3 cellular contexts compared by ENCODE assay signal in genomic region chr12:22054155-22054554, GRCh38.
A peak's percentile ranks its signal among the peaks of the same experiment; 100 is the strongest.
TF ChIP-seq lines count a peak whose summit lies in the region.

No MANE protein-coding gene starts in this region.

TF ChIP-seq in A549, 52 proteins besides CTCF, POLR2A, EP300 and RAD21:
- TF ChIP-seq KDM1A (IDR thresholded peaks at IDR 0.05; ENCODE audit: low read depth) (no peak), MAFK (IDR thresholded peaks at IDR 0.05; ENCODE audit: partially characterized antibody) (peak; percentile 94), EHMT2 (IDR thresholded peaks at IDR 0.05; ENCODE audit: low read depth) (no peak), HOXA7 (CRISPR knock-in tag; IDR thresholded peaks at IDR 0.05) (no peak), TFCP2L1 (CRISPR knock-in tag; IDR thresholded peaks at IDR 0.05) (no peak), RFX5 (IDR thresholded peaks at IDR 0.05) (no peak)

TF ChIP-seq in GM23338, 12 proteins besides CTCF, POLR2A, EP300 and RAD21 (continues in another document):
- TF ChIP-seq ZNF462 (CRISPR knock-in tag; IDR thresholded peaks at IDR 0.05) (no peak), ZNF114 (CRISPR knock-in tag; IDR thresholded peaks at IDR 0.05) (no peak), NANOG (IDR thresholded peaks at IDR 0.05; ENCODE audit: borderline replicate concordance) (no peak), REST (IDR thresholded peaks at IDR 0.05; ENCODE audit: unreplicated experiment) (no peak), STAT1 (IDR thresholded peaks at IDR 0.05; ENCODE audit: unreplicated experiment) (no peak), POLR2AphosphoS5 (IDR thresholded peaks at IDR 0.05; ENCODE audit: low read depth) (no peak), ETS1 (IDR thresholded peaks at IDR 0.05) (no peak), EZH2phosphoT487 (IDR thresholded peaks at IDR 0.05; ENCODE audit: unreplicated experiment) (no peak), CREB1 (CRISPR knock-in tag; IDR thresholded peaks at IDR 0.05; ENCODE audit: low read depth) (no peak), JUNB (IDR thresholded peaks at IDR 0.05; ENCODE audit: unreplicated experiment) (no peak), EZH2 (IDR thresholded peaks at IDR 0.05; ENCODE audit: low read depth, unreplicated experiment) (no peak)

TF ChIP-seq in H1, 55 proteins besides CTCF, POLR2A, EP300 and RAD21:
- TF ChIP-seq MAFK (IDR thresholded peaks at IDR 0.05; ENCODE audit: low read depth, low read length) (peak; percentile 68), CHD2 (IDR thresholded peaks at IDR 0.05; ENCODE audit: low read length) (no peak)
